ENCODE assay signal across 25 cellular contexts in the genomic region with DNA sequence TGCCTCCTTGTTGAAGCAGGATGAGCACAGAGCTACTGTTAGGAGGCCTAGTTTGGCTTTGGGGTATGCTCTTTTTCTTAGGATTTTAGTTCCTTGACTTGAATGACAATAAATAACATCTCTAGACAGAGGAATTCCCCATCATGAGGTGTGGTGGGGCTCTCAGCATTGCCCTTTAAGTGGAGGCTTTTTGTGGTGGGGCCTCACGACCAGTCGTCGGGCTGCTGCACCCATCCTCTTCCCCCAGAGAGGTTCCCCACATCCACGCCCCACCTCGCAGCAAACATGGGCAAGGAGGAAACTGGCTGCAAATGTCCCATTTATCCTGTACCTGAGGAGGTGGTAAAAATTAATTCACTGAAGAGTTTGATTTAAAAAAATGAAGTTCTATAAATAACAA.
DNase-seq lines count a peak whose midpoint lies in the region; ATAC-seq, FAIRE-seq and TF ChIP-seq lines count a peak whose summit lies in the region.
"Had no signal": no experiment of that assay in that cellular context is flagged by ENCODE, and none has a peak within 500 bp of the region (broad histone marks: within the 10 kb centered on the region; RNA-seq: fewer than 3 reads in every experiment).

No MANE protein-coding gene starts in this region.

- intact Hi-C loops in GM12878 (cut with micrococcal nuclease; ENCODE audit: unreplicated experiment): no loop called here

- no peaks in the 10 kb centered on the region for H3K36me3 ChIP-seq in GM12878 (ENCODE audit: control insufficient read depth in 2 of 2, insufficient read depth in 2 of 2, low read length in 1 of 2)
- H3K36me3 ChIP-seq: BE2C, brain microvascular endothelial cell, Peyer's patch, transverse colon had no signal

- RAD21 ChIA-PET in GM12878 (lab: Charles Lee; ENCODE audit: unreplicated experiment): interaction anchor here (1.0 to 2.6 kb wide), 6 partner anchors 13 to 113 kb away, joined by 3 to 5 read pairs (median 4); no protein-coding TSS in a partner anchor

- no peak overlapping the region for H3K4me3 ChIP-seq in GM12878
- H3K4me3 ChIP-seq: Peyer's patch, transverse colon had no signal

- in situ Hi-C loops in GM12878 (cut with MboI): no loop called here

- TF ChIP-seq EP300 in GM12878 (IDR thresholded peaks at IDR 0.05; ENCODE audit: borderline replicate concordance in 1 of 2, control insufficient read depth in 1 of 2, low read depth in 2 of 2, low read length in 2 of 2): no peak

- peak overlapping the region; percentile 57 for H3K27ac Mint-ChIP-seq in activated T-cell treated with anti-CD3 and anti-CD28 coated beads, Interleukin-2, amount 50 U/mL, for 24 hours
- peak overlapping the region; percentile 71 for H3K27ac Mint-ChIP-seq in stimulated activated naive CD8-positive, alpha-beta T cell treated with anti-CD3 and anti-CD28 coated beads, Interleukin-15, Interleukin-2, amounts not matched to agents 100 ng/mL and 50 ng/mL, for 24 hours
- H3K27ac Mint-ChIP-seq: H9, naive B cell had no signal

- no peak overlapping the region for H3K4me2 ChIP-seq in GM12878 (ENCODE audit: control insufficient read depth, insufficient read depth)

- TF ChIP-seq RAD21 in GM12878 (IDR thresholded peaks at IDR 0.05; ENCODE audit: insufficient read depth, low read depth, low read length): no peak

- no peak for TF ChIP-seq POLR2A in GM12878 (IDR thresholded peaks at IDR 0.05; ENCODE audit: low read depth, low read length)

- DNase-seq in activated T-cell treated with anti-CD3 and anti-CD28 coated beads, Interleukin-2, amount 50 U/mL, for 24 hours: no peak
- no peak for DNase-seq in activated T-cell treated with anti-CD3 and anti-CD28 coated beads, Interleukin-2, amount 50 U/mL, for 1 hour
- no peak for DNase-seq in GM12878 (ENCODE audit: low read depth, low spot score)
- DNase-seq in activated naive CD4-positive, alpha-beta T cell treated with anti-CD3 and anti-CD28 coated beads, Interleukin-2, amount 50 U/mL, for 16 hours: no peak
- DNase-seq in ureter (ENCODE audit: low spot score): no peak
- DNase-seq: activated gamma-delta T cell treated with Interleukin-2 at 50 U/mL for 16 hours, BE2C, brain microvascular endothelial cell, Calu3, DND-41, glutamatergic neuron, H9, left ventricle myocardium superior, naive B cell, NCI-H1105, NCI-H1930, NCI-H526 treated with DMSO at 0.1 percent for 48 hours, Peyer's patch, SIG-M5, transverse colon had no signal

- no peaks in the 10 kb centered on the region for H4K20me1 ChIP-seq in GM12878 (ENCODE audit: control insufficient read depth, insufficient read depth)

- WGBS in GM12878 (ENCODE audit: insufficient coverage, insufficient replicate concordance, low lambda C conversion rate, missing lambda C conversion rate): 31% methylated on average over 5 of the region's 5 CpGs

- H3K9ac ChIP-seq in GM12878 (ENCODE audit: control insufficient read depth, insufficient read depth, low read length): no peak overlapping the region

- H3K27me3 ChIP-seq in GM12878 (replicated peaks in 1 of 2; ENCODE audit: control insufficient read depth in 2 of 2, insufficient read depth in 2 of 2, low read length in 1 of 2): no peaks in the 10 kb centered on the region
- H3K27me3 ChIP-seq: BE2C, brain microvascular endothelial cell, Peyer's patch had no signal

- SMC1A ChIA-PET in GM12878 (lab: Charles Lee; ENCODE audit: uncharacterized antibody, unreplicated experiment): interaction anchor here (0.9 to 3.3 kb wide), 12 partner anchors 8 to 392 kb away, joined by 3 to 23 read pairs (median 8); no protein-coding TSS in a partner anchor

- ATAC-seq in GM12878 (no peak), GM21515 (IDR thresholded peaks at IDR 0.05; ENCODE audit: unreplicated experiment) (no peak)
- ATAC-seq: left ventricle myocardium superior had no signal

- CTCF ChIA-PET in GM12878 (lab: Yijun Ruan, JAX): interaction anchor here (0.7 to 3.7 kb wide), 16 partner anchors 9 to 202 kb away, joined by 3 to 26 read pairs (median 6); a partner anchor contains a TSS

- BruUV-seq in GM12878 (replicated peaks; lab: Mats Ljungman, UMichigan): no TSS peak

- peaks cover 36% of the 10 kb centered on the region for H3K4me1 Mint-ChIP-seq in activated T-cell treated with anti-CD3 and anti-CD28 coated beads, Interleukin-2, amount 50 U/mL, for 24 hours (ENCODE audit: low read depth)
- H3K4me1 Mint-ChIP-seq in stimulated activated naive CD8-positive, alpha-beta T cell treated with anti-CD3 and anti-CD28 coated beads, Interleukin-15, Interleukin-2, amounts not matched to agents 100 ng/mL and 50 ng/mL, for 24 hours (ENCODE audit: low read depth): peaks cover 57% of the 10 kb centered on the region
- H3K4me1 Mint-ChIP-seq: H9 had no signal

- H3K27me3 Mint-ChIP-seq in activated T-cell treated with anti-CD3 and anti-CD28 coated beads, Interleukin-2, amount 50 U/mL, for 24 hours: no peaks in the 10 kb centered on the region
- no peaks in the 10 kb centered on the region for H3K27me3 Mint-ChIP-seq in stimulated activated naive CD8-positive, alpha-beta T cell treated with anti-CD3 and anti-CD28 coated beads, Interleukin-15, Interleukin-2, amounts not matched to agents 100 ng/mL and 50 ng/mL, for 24 hours

- TF ChIP-seq CTCF in VCaP (conservative IDR thresholded peaks at IDR 0.05) (no peak), GM12878 (IDR thresholded peaks at IDR 0.05 in 2 of 3, conservative IDR thresholded peaks at IDR 0.05 in 1 of 3; ENCODE audit: control insufficient read depth in 2 of 3, extremely low read depth in 1 of 3, insufficient read depth in 1 of 3, low read depth in 3 of 3, low read length in 3 of 3) (no peak)

- FAIRE-seq in GM12878 (lab: Jason Lieb, UNC): no peak
- FAIRE-seq: keratinocyte had no signal

- peaks cover 6% of the 10 kb centered on the region; the same call in 1 of the 3 replicates for H3K9me3 ChIP-seq in GM12878 (replicated peaks; ENCODE audit: control insufficient read depth, insufficient read depth, low read length)
- H3K9me3 ChIP-seq: BE2C, Peyer's patch, transverse colon had no signal

- H3K27ac ChIP-seq in VCaP (peak overlapping the region; percentile 100), GM12878 (ENCODE audit: control insufficient read depth, insufficient read depth) (no peak overlapping the region)
- H3K27ac ChIP-seq: brain microvascular endothelial cell, epithelial cell of prostate had no signal

- POLR2A ChIA-PET in GM12878 (lab: Charles Lee): interaction anchor here (1.3 kb wide), 1 partner anchor 11 kb away, joined by 4 read pairs; no protein-coding TSS in a partner anchor

- peaks cover 20% of the 10 kb centered on the region for H3K4me1 ChIP-seq in GM12878 (ENCODE audit: control insufficient read depth, insufficient read depth, low read length)

- no peaks in the 10 kb centered on the region for H3K9me3 Mint-ChIP-seq in activated T-cell treated with anti-CD3 and anti-CD28 coated beads, Interleukin-2, amount 50 U/mL, for 24 hours
- no peaks in the 10 kb centered on the region for H3K9me3 Mint-ChIP-seq in stimulated activated naive CD8-positive, alpha-beta T cell treated with anti-CD3 and anti-CD28 coated beads, Interleukin-15, Interleukin-2, amounts not matched to agents 100 ng/mL and 50 ng/mL, for 24 hours
- H3K9me3 Mint-ChIP-seq: H9 had no signal

- peak overlapping the region; percentile 36 for H3K4me3 Mint-ChIP-seq in activated T-cell treated with anti-CD3 and anti-CD28 coated beads, Interleukin-2, amount 50 U/mL, for 24 hours
- peak overlapping the region; percentile 55 for H3K4me3 Mint-ChIP-seq in stimulated activated naive CD8-positive, alpha-beta T cell treated with anti-CD3 and anti-CD28 coated beads, Interleukin-15, Interleukin-2, amounts not matched to agents 100 ng/mL and 50 ng/mL, for 24 hours
- H3K4me3 Mint-ChIP-seq: H9 had no signal

- peak overlapping the region; percentile 40 for H2AFZ ChIP-seq in GM12878 (ENCODE audit: control insufficient read depth, low read depth, low read length)

- no peaks in the 10 kb centered on the region for H3K36me3 Mint-ChIP-seq in activated T-cell treated with anti-CD3 and anti-CD28 coated beads, Interleukin-2, amount 50 U/mL, for 24 hours (ENCODE audit: low read depth)
- H3K36me3 Mint-ChIP-seq in stimulated activated naive CD8-positive, alpha-beta T cell treated with anti-CD3 and anti-CD28 coated beads, Interleukin-15, Interleukin-2, amounts not matched to agents 100 ng/mL and 50 ng/mL, for 24 hours (ENCODE audit: low read depth): no peaks in the 10 kb centered on the region
- H3K36me3 Mint-ChIP-seq: naive B cell had no signal

- no peaks in the 10 kb centered on the region for H3K79me2 ChIP-seq in GM12878 (ENCODE audit: control insufficient read depth, insufficient read depth, low read length)

TF ChIP-seq in GM12878, 131 proteins besides CTCF, POLR2A, EP300 and RAD21:
- peak; percentile 39; the same call in 1 of the 2 replicates for TF ChIP-seq RUNX3 (IDR thresholded peaks at IDR 0.05; ENCODE audit: low read length)
- TF ChIP-seq POLR2AphosphoS5 (IDR thresholded peaks at IDR 0.05; ENCODE audit: low read length): no peak
